In the genomic region with DNA sequence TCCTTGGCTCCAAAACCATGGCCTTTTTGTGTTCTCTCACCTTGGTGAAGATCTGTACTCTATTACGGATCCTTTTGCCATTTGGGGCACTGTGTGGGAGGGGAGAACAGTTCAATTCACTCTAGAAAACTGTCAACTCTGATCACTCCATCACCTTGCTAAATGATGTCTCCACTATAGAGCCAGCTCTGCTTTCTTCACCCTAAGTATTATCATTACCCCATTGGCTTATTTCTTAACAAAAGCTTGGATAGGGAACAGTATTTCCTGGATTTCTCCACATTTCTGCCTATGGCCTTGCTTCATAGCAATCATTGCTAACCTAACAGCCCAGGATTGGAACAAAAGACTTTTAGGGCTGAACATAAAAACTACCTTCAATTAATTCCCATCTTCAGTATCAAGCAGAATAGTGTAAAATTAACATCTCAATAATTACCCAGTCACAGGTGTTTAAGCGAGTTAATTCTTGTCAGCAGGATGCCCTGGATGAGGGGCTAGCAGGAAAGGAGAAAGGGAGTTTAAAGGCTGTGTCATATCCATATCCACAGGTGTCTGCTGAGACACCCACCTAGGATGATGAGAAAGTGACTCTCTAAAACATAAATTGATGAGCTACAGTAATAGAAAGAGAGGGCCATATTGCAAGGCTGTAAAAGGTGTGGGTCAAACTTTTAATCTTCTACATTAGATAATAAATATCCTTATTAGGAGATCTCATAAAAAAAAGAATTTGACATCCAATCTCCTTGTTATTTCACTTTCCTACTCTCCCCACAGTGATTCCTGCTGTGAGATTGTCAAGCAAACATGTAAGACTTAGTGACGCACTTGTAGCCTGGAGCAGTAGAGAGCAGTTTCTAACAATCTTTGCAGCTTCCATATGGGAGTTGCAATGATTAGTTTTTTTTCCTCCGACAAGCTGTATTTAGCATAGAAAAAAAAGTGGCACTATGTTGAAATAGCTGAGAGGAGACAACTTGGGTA, we compare ENCODE assay signal across 19 cellular contexts.
"Had no signal": no experiment of that assay in that cellular context is flagged by ENCODE, and none has a peak within 500 bp of the region (broad histone marks: within the 10 kb centered on the region; RNA-seq: fewer than 3 reads in every experiment).

No MANE protein-coding gene starts in this region.

- H3K4me3 ChIP-seq: cardiac muscle cell, pancreas, right lobe of liver, suprapubic skin, transverse colon, vagina had no signal

- ATAC-seq: activated CD4-positive, alpha-beta T cell treated with anti-CD3 and anti-CD28 coated beads for 36 hours; left ventricle myocardium superior; pancreas; right lobe of liver; stimulated activated naive CD8-positive, alpha-beta T cell treated with anti-CD3 and anti-CD28 coated beads, Interleukin-15, amount 100 ng/mL, for 72 hours had no signal

- H3K27ac ChIP-seq: cardiac muscle cell, pancreas, right lobe of liver, suprapubic skin, transverse colon, vagina had no signal

- H3K4me1 ChIP-seq: pancreas, right lobe of liver, suprapubic skin, transverse colon, vagina had no signal

- DNase-seq: activated CD4-positive, alpha-beta T cell treated with anti-CD3 and anti-CD28 coated beads for 36 hours; activated CD4-positive, alpha-beta T cell treated with anti-CD3 and anti-CD28 coated beads, Interleukin-2, amount 50 U/mL, for 48 hours; activated gamma-delta T cell treated with Interleukin-2 at 50 U/mL for 16 hours; activated naive CD8-positive, alpha-beta T cell treated with anti-CD3 and anti-CD28 coated beads for 36 hours; amniotic stem cell; dermis blood vessel endothelial cell; effector memory CD4-positive, alpha-beta T cell; immature natural killer cell; left ventricle myocardium superior; pancreas; right lobe of liver; small intestine; stimulated activated CD4-positive, alpha-beta T cell treated with anti-CD3 and anti-CD28 coated beads, Interleukin-15, amount 100 ng/mL, for 24 hours; stimulated activated CD4-positive, alpha-beta T cell treated with anti-CD3 and anti-CD28 coated beads, Interleukin-4, amount 100 ng/mL, for 1 hour; stimulated activated naive CD8-positive, alpha-beta T cell treated with anti-CD3 and anti-CD28 coated beads, Interleukin-15, amount 100 ng/mL, for 72 hours; transverse colon had no signal

- H3K27ac Mint-ChIP-seq: activated CD4-positive, alpha-beta T cell treated with anti-CD3 and anti-CD28 coated beads for 36 hours; activated naive CD8-positive, alpha-beta T cell treated with anti-CD3 and anti-CD28 coated beads for 36 hours; immature natural killer cell; stimulated activated naive CD8-positive, alpha-beta T cell treated with anti-CD3 and anti-CD28 coated beads, Interleukin-15, amount 100 ng/mL, for 72 hours had no signal

- H3K4me3 Mint-ChIP-seq: activated CD4-positive, alpha-beta T cell treated with anti-CD3 and anti-CD28 coated beads for 36 hours; activated naive CD8-positive, alpha-beta T cell treated with anti-CD3 and anti-CD28 coated beads for 36 hours; immature natural killer cell; stimulated activated naive CD8-positive, alpha-beta T cell treated with anti-CD3 and anti-CD28 coated beads, Interleukin-15, amount 100 ng/mL, for 72 hours had no signal

- H3K36me3 Mint-ChIP-seq: activated naive CD8-positive, alpha-beta T cell treated with anti-CD3 and anti-CD28 coated beads for 36 hours; immature natural killer cell had no signal

- H3K27me3 Mint-ChIP-seq: activated CD4-positive, alpha-beta T cell treated with anti-CD3 and anti-CD28 coated beads for 36 hours; activated naive CD8-positive, alpha-beta T cell treated with anti-CD3 and anti-CD28 coated beads for 36 hours; stimulated activated naive CD8-positive, alpha-beta T cell treated with anti-CD3 and anti-CD28 coated beads, Interleukin-15, amount 100 ng/mL, for 72 hours had no signal

- H3K27me3 ChIP-seq: cardiac muscle cell, pancreas, right lobe of liver, suprapubic skin, transverse colon, vagina had no signal

- H3K4me1 Mint-ChIP-seq: activated CD4-positive, alpha-beta T cell treated with anti-CD3 and anti-CD28 coated beads for 36 hours; activated naive CD8-positive, alpha-beta T cell treated with anti-CD3 and anti-CD28 coated beads for 36 hours; immature natural killer cell; stimulated activated naive CD8-positive, alpha-beta T cell treated with anti-CD3 and anti-CD28 coated beads, Interleukin-15, amount 100 ng/mL, for 72 hours had no signal

- H3K36me3 ChIP-seq: cardiac muscle cell, pancreas, right lobe of liver, suprapubic skin, transverse colon, vagina had no signal

- H3K9me3 ChIP-seq: pancreas, right lobe of liver, suprapubic skin, transverse colon, vagina had no signal
